9 cellular contexts compared by ENCODE assay signal in the genomic region with DNA sequence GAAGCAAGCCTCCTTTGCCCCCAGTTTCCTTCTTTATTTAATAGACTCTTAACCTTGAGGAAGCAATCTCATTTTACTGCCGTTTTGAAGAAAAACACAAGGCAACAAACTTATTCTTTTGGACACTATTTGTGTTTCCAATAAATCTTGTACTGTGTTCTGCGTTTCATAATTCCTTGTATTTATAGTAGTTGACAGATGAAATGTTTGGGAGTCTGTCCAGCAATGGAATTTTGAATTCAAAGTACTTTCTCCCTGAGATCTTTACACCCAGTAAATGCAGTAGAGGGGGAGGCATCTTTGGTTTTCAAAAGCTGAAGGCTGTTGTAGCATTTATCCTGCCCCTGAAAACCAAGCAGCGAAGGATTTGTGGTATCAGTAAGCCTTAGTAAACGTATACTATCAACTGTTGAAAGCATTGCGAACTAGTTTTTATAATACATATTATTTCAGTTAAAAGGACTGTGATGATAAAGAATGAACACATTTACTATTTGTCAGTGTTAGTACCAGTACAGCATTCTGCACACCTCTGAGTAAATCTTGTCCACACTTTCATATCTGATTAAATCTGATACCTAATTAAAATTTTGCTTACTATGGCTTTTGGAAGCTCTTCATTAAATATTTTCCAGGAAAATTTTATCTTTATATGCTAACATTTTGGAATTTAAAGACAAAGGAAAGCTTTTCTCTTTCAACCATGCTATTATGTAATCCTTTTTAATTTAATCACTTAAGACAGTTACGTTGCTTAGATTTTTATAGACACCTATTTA.
A peak's percentile ranks its signal among the peaks of the same experiment; 100 is the strongest.
DNase-seq lines count a peak whose midpoint lies in the region; ATAC-seq and TF ChIP-seq lines count a peak whose summit lies in the region.
"Had no signal": no experiment of that assay in that cellular context is flagged by ENCODE, and none has a peak within 500 bp of the region (broad histone marks: within the 10 kb centered on the region; RNA-seq: fewer than 3 reads in every experiment).

No MANE protein-coding gene starts in this region.

- H3K27me3 Mint-ChIP-seq in naive thymus-derived CD4-positive, alpha-beta T cell: no peaks in the 10 kb centered on the region
- no peaks in the 10 kb centered on the region for H3K27me3 Mint-ChIP-seq in chondrocyte (ENCODE audit: low read depth)

- H3K4me3 ChIP-seq in BLaER1 treated with 17β-estradiol and CSF1 and Interleukin-3, amounts not matched to agents 10 nM and 100 nM: no peak overlapping the region
- no peak overlapping the region for H3K4me3 ChIP-seq in ectodermal cell (ENCODE audit: insufficient read depth, low read depth, low read length)
- no peak overlapping the region for H3K4me3 ChIP-seq in naive thymus-derived CD4-positive, alpha-beta T cell (ENCODE audit: low read length)

- 98% methylated on average over 5 of the region's 6 CpGs for WGBS in ectodermal cell, 2 experiments

- no peak for ATAC-seq in naive thymus-derived CD4-positive, alpha-beta T cell
- ATAC-seq: Panc1 had no signal

- CTCF ChIA-PET in naive thymus-derived CD4-positive, alpha-beta T cell (lab: Charles Lee): interaction anchor here (0.6 to 1.4 kb wide), 2 partner anchors 28 to 417 kb away, joined by 3 to 5 read pairs; no protein-coding TSS in a partner anchor

- POLR2A ChIA-PET in naive thymus-derived CD4-positive, alpha-beta T cell (lab: Charles Lee): interaction anchor here (1.3 kb wide), 1 partner anchor 28 kb away, joined by 3 read pairs; no protein-coding TSS in a partner anchor

- peaks cover 0 to 6% (median 0%) of the 10 kb centered on the region in 11 experiments; a peak in 2 of 22 replicates for H4K20me1 ChIP-seq in BLaER1 treated with 17β-estradiol and CSF1 and Interleukin-3, amounts not matched to agents 10 nM and 100 nM

- H3K9me3 Mint-ChIP-seq in naive thymus-derived CD4-positive, alpha-beta T cell: peaks cover 0 to 4% (median 0%) of the 10 kb centered on the region in 11 donors
- peaks cover 4% of the 10 kb centered on the region for H3K9me3 Mint-ChIP-seq in chondrocyte (ENCODE audit: low read depth)

- peaks cover 0 to 88% (median 62%) of the 10 kb centered on the region in 7 donors for H3K4me1 Mint-ChIP-seq in naive thymus-derived CD4-positive, alpha-beta T cell
- peaks cover 6% of the 10 kb centered on the region for H3K4me1 Mint-ChIP-seq in chondrocyte (ENCODE audit: low read depth)

- H3K9me3 ChIP-seq in BLaER1 treated with 17β-estradiol and CSF1 and Interleukin-3, amounts not matched to agents 10 nM and 100 nM (replicated peaks in 1 of 11): peaks cover 0 to 15% (median 7%) of the 10 kb centered on the region in 11 experiments; a peak in 9 of 22 replicates
- no peaks in the 10 kb centered on the region for H3K9me3 ChIP-seq in ectodermal cell (ENCODE audit: control insufficient read depth, low read length)
- H3K9me3 ChIP-seq in naive thymus-derived CD4-positive, alpha-beta T cell (ENCODE audit: control insufficient read depth in 2 of 3, low read length in 3 of 3): no peaks in the 10 kb centered on the region

- no peak overlapping the region for H3K9ac ChIP-seq in BLaER1 treated with 17β-estradiol and CSF1 and Interleukin-3, amounts not matched to agents 10 nM and 100 nM

- H3K36me3 Mint-ChIP-seq in naive thymus-derived CD4-positive, alpha-beta T cell: peaks cover 11 to 43% (median 32%) of the 10 kb centered on the region in 5 donors
- H3K36me3 Mint-ChIP-seq in chondrocyte (ENCODE audit: low read depth): peaks cover 13% of the 10 kb centered on the region

- H3K27ac ChIP-seq in BLaER1 treated with 17β-estradiol and CSF1 and Interleukin-3, amounts not matched to agents 10 nM and 100 nM: no peak overlapping the region
- H3K27ac ChIP-seq in ectodermal cell (ENCODE audit: insufficient read depth, low read depth, low read length, poor library complexity, severe bottlenecking): peak overlapping the region; percentile 10
- H3K27ac ChIP-seq in naive thymus-derived CD4-positive, alpha-beta T cell (ENCODE audit: low read depth, low read length): peak overlapping the region; percentile 62

- H3K4me1 ChIP-seq in BLaER1 treated with 17β-estradiol and CSF1 and Interleukin-3, amounts not matched to agents 10 nM and 100 nM: peaks cover 8 to 23% (median 12%) of the 10 kb centered on the region in 10 experiments; a peak in 16 of 20 replicates
- H3K4me1 ChIP-seq in ectodermal cell (ENCODE audit: control insufficient read depth, insufficient read depth, low read length): no peaks in the 10 kb centered on the region
- H3K4me1 ChIP-seq in naive thymus-derived CD4-positive, alpha-beta T cell (ENCODE audit: control insufficient read depth in 2 of 2, insufficient read depth in 2 of 2, low read length in 2 of 2): no peaks in the 10 kb centered on the region

- peak overlapping the region in 8 of 9 donors; percentile 65 to 93 (median 77) for H3K27ac Mint-ChIP-seq in naive thymus-derived CD4-positive, alpha-beta T cell
- no peak overlapping the region for H3K27ac Mint-ChIP-seq in chondrocyte (ENCODE audit: unreplicated experiment)

- peaks cover 0 to 47% (median 34%) of the 10 kb centered on the region in 11 experiments; a peak in 18 of 22 replicates for H3K36me3 ChIP-seq in BLaER1 treated with 17β-estradiol and CSF1 and Interleukin-3, amounts not matched to agents 10 nM and 100 nM
- H3K36me3 ChIP-seq in ectodermal cell (ENCODE audit: control insufficient read depth, insufficient read depth, low read length): no peaks in the 10 kb centered on the region
- H3K36me3 ChIP-seq in naive thymus-derived CD4-positive, alpha-beta T cell (ENCODE audit: control insufficient read depth in 2 of 3, insufficient read depth in 3 of 3, low read length in 3 of 3): peaks cover 0 to 23% (median 4%) of the 10 kb centered on the region in 3 experiments

- DNase-seq in OCI-M1 (lab: John Stamatoyannopoulos, UW) (peak; percentile 37), chondrocyte (ENCODE audit: low spot score) (no peak), DMS153 (lab: John Stamatoyannopoulos, UW) (no peak), RKO (ENCODE audit: low spot score) (no peak)
- DNase-seq in naive thymus-derived CD4-positive, alpha-beta T cell: no peak
- DNase-seq in stimulated activated CD4-positive, alpha-beta T cell treated with anti-CD3 and anti-CD28 coated beads, Interleukin-4, amount 100 ng/mL, for 4 hours: no peak

- intact Hi-C loops in naive thymus-derived CD4-positive, alpha-beta T cell (cut with micrococcal nuclease): no loop called here

- TF ChIP-seq CTCF in chondrocyte (IDR thresholded peaks at IDR 0.05): no peak

- no peaks in the 10 kb centered on the region for H3K27me3 ChIP-seq in BLaER1 treated with 17β-estradiol and CSF1 and Interleukin-3, amounts not matched to agents 10 nM and 100 nM
- H3K27me3 ChIP-seq in ectodermal cell (ENCODE audit: control insufficient read depth, insufficient read depth, low read length, poor library complexity, severe bottlenecking): no peaks in the 10 kb centered on the region
- no peaks in the 10 kb centered on the region for H3K27me3 ChIP-seq in naive thymus-derived CD4-positive, alpha-beta T cell (ENCODE audit: control insufficient read depth in 2 of 2, insufficient read depth in 2 of 2, low read length in 2 of 2)

- peak overlapping the region; percentile 64 to 85 (median 75) for H3K4me3 Mint-ChIP-seq in naive thymus-derived CD4-positive, alpha-beta T cell
- H3K4me3 Mint-ChIP-seq in chondrocyte (ENCODE audit: unreplicated experiment): no peak overlapping the region

- H3K4me2 ChIP-seq in BLaER1 treated with 17β-estradiol and CSF1 and Interleukin-3, amounts not matched to agents 10 nM and 100 nM: peak overlapping the region in 8 of 11 experiments; percentile 4 to 41 (median 18); a peak in 7 of 22 replicates

Comparison
In these comparisons a context has a peak if more than half of its experiments do, and no peak if none do; other contexts are left out.
1. H3K27ac ChIP-seq: peak in ectodermal cell (single experiment) and naive thymus-derived CD4-positive, alpha-beta T cell (single experiment); none in BLaER1 treated with 17β-estradiol and CSF1 and Interleukin-3, amounts not matched to agents 10 nM and 100 nM (0 of 11).